15 cellular contexts compared by ENCODE assay signal in the genomic region with DNA sequence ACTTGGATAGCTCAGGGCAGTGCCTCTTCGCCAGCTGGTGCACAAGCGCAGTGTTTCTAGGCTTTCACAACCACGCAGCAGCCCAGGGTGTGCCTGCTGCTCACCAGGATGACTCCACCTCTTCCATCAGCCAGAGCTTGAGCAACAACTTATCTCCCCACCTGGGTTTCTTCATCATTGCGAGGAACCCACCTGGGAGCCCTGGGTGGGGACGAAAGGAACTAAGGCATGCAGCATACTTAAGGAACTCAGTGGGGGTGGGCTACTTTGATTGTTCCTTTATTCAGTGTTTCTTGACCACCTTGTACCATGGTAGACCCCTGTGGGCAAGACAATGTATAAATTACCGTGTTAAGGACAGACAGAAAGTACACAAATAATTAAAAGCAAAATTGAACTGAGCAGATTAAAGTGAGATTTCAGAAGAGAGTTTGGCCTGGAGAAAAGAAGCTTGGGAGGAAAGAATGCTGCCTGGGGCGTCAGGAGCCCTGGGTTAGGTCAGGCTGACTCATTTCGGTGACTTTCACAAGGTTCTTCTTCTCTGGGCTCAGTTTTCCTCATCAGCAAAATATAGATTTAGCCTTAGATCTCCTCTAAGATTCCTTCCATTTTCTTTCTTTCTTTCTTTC. TPM values are rescaled to one million over a fixed set of nuclear protein-coding genes. Genes with fewer than 3 reads are reported as not detected.
DNase-seq lines count a peak whose midpoint lies in the region; ATAC-seq and TF ChIP-seq lines count a peak whose summit lies in the region.
"Had no signal": no experiment of that assay in that cellular context is flagged by ENCODE, and none has a peak within 500 bp of the region (broad histone marks: within the 10 kb centered on the region; RNA-seq: fewer than 3 reads in every experiment).

No MANE protein-coding gene starts in this region.

- peaks cover 4% of the 10 kb centered on the region for H3K36me3 Mint-ChIP-seq in T-helper 17 cell (ENCODE audit: low read depth)

- TF ChIP-seq CTCF in HCT116 (IDR thresholded peaks at IDR 0.05 in 2 of 3, conservative IDR thresholded peaks at IDR 0.05 in 1 of 3; ENCODE audit: borderline replicate concordance in 1 of 3, insufficient read depth in 1 of 3, low read depth in 2 of 3, low read length in 2 of 3), result no peak

- peak overlapping the region; percentile 72 for H3K4me2 ChIP-seq in HCT116 (ENCODE audit: low read length)

- H3K36me3 ChIP-seq in HCT116 (ENCODE audit: control insufficient read depth in 1 of 2, insufficient read depth in 2 of 2, low read length in 2 of 2), result no peaks in the 10 kb centered on the region
- H3K36me3 ChIP-seq: HAP-1 had no signal

- no peak for TF ChIP-seq POLR2A in HCT116 (IDR thresholded peaks at IDR 0.05; ENCODE audit: borderline replicate concordance, extremely low read depth, insufficient read depth, insufficient read length)

- POLR2A ChIA-PET in HCT116 (lab: Charles Lee), result interaction anchor here (0.9 to 5.0 kb wide), 10 partner anchors 9 to 823 kb away, joined by 3 to 63 read pairs (median 4); partner anchors contain the start of genes KRT18 and KRT8

- H3K27me3 Mint-ChIP-seq in T-helper 17 cell, result peaks cover 26% of the 10 kb centered on the region

- TF ChIP-seq RAD21 in HCT116 (IDR thresholded peaks at IDR 0.05; ENCODE audit: low read depth), result no peak

- peaks cover 3% of the 10 kb centered on the region for H3K4me1 Mint-ChIP-seq in T-helper 17 cell

- CTCF ChIA-PET in HCT116 (lab: Charles Lee), result interaction anchor here (1.2 to 6.9 kb wide), 4 partner anchors 9 to 87 kb away, joined by 3 to 35 read pairs (median 9); partner anchors contain the start of gene KRT8

- H3K27me3 ChIP-seq in HCT116 (ENCODE audit: insufficient read depth, low read length) (no peaks in the 10 kb centered on the region), right cardiac atrium (ENCODE audit: control insufficient read depth, insufficient read depth) (no peaks in the 10 kb centered on the region)

- peaks cover 78 to 79% of the 10 kb centered on the region in 2 experiments for H3K4me1 ChIP-seq in HCT116 (ENCODE audit: control insufficient read depth in 1 of 2, insufficient read depth in 2 of 2, low read length in 2 of 2)
- H3K4me1 ChIP-seq in right cardiac atrium (ENCODE audit: control insufficient read depth, insufficient read depth, low read length), result peaks cover 6% of the 10 kb centered on the region

- H3K9me3 ChIP-seq in HCT116 (ENCODE audit: control insufficient read depth in 1 of 2, insufficient read depth in 1 of 2, low read depth in 1 of 2, low read length in 2 of 2) (no peaks in the 10 kb centered on the region), T-helper 17 cell (ENCODE audit: control insufficient read depth, low read length, poor library complexity, severe bottlenecking) (no peaks in the 10 kb centered on the region), right cardiac atrium (ENCODE audit: control insufficient read depth, low read length) (no peaks in the 10 kb centered on the region)
- H3K9me3 ChIP-seq: HAP-1 had no signal

- no peak overlapping the region for H3K4me3 Mint-ChIP-seq in T-helper 17 cell

- H3K79me2 ChIP-seq in HCT116 (ENCODE audit: insufficient read depth, low read length), result no peaks in the 10 kb centered on the region

- H2AFZ ChIP-seq in HCT116 (ENCODE audit: low read depth, low read length, poor library complexity, severe bottlenecking), result peak overlapping the region; percentile 59

- no peak for DNase-seq in HCT116 (ENCODE audit: low read depth, low spot score)
- DNase-seq in T-helper 17 cell, result no peak
- peak; percentile 44 for DNase-seq in fibroblast of peridontal ligament (ENCODE audit: extremely low read depth)
- peak; percentile 24 for DNase-seq in stromal cell of bone marrow (ENCODE audit: low read depth)
- DNase-seq in right cardiac atrium, result no peak
- no peak for DNase-seq in NOMO-1 treated with DMSO at 0.1 percent for 48 hours (lab: John Stamatoyannopoulos, UW; ENCODE audit: unreplicated experiment)
- DNase-seq: DND-41, hypothalamus, NCI-H2029, Right ventricle myocardium superior had no signal

- H3K4me3 ChIP-seq in HCT116 (replicated peaks in 1 of 2; ENCODE audit: low read depth in 1 of 2, low read length in 2 of 2) (peak overlapping the region in 1 of 2 experiments; percentile 33; a peak in 2 of 4 replicates), right cardiac atrium (ENCODE audit: low read length) (no peak overlapping the region)
- H3K4me3 ChIP-seq: HAP-1 had no signal

- no peaks in the 10 kb centered on the region for H4K20me1 ChIP-seq in HCT116 (ENCODE audit: insufficient read depth)

- peak overlapping the region; percentile 57 for H3K9ac ChIP-seq in HCT116 (ENCODE audit: low read length)

- no TSS peak for BruUV-seq in HCT116 (replicated peaks; lab: Mats Ljungman, UMichigan)

- ATAC-seq in HCT116 (peak; percentile 58), T-helper 17 cell (no peak), right cardiac atrium (no peak), HG02870 (IDR thresholded peaks at IDR 0.05; ENCODE audit: unreplicated experiment) (no peak), HG02981 (IDR thresholded peaks at IDR 0.05; ENCODE audit: unreplicated experiment) (no peak)

- H3K27ac Mint-ChIP-seq in T-helper 17 cell, result peak overlapping the region; percentile 62

- RAD21 ChIA-PET in HCT116 (lab: Charles Lee; ENCODE audit: low non-redundant PET in 1 of 2, low total read pairs in 2 of 2, uncharacterized antibody in 2 of 2, unreplicated experiment in 2 of 2), result interaction anchor here (0.5 to 1.5 kb wide), 4 partner anchors 15 to 87 kb away, joined by 3 to 5 read pairs (median 4); no protein-coding TSS in a partner anchor

- peak overlapping the region; percentile 81 for H3K27ac ChIP-seq in HCT116 (ENCODE audit: low read depth, low read length)
- H3K27ac ChIP-seq in right cardiac atrium (ENCODE audit: low read length), result no peak overlapping the region
- H3K27ac ChIP-seq: HL-60 had no signal

- intact Hi-C loops in HCT116 (cut with micrococcal nuclease) (no loop called here), right cardiac atrium (cut with DNase I) (loop anchor here in 2 of 4 donors (5.0 to 10.0 kb wide), 2 partner anchors 80 to 817 kb away; no protein-coding TSS in a partner anchor)

- 85% methylated on average over 8 of the region's 8 CpGs for WGBS in right cardiac atrium

- H3K9me2 ChIP-seq in HCT116 (ENCODE audit: insufficient read depth), result no peaks in the 10 kb centered on the region

TF ChIP-seq in HCT116, 20 proteins besides CTCF, POLR2A, EP300 and RAD21:
- TF ChIP-seq POLR2AphosphoS5 (IDR thresholded peaks at IDR 0.05; ENCODE audit: low read depth, low read length) (peak; percentile 33), JUND (IDR thresholded peaks at IDR 0.05) (no peak)

RNA-seq across cellular contexts. Expression of gene KRT18, which starts 22.9 kb away (rescaled TPM):
- total RNA-seq in HCT116 (2021; ENCODE audit: unreplicated experiment), result 1,229 TPM
- polyA plus RNA-seq in HCT116 (2012), result 1,596 and 1,648 TPM in 2 replicates
- total RNA-seq in T-helper 17 cell, result 1 to 10 TPM; 1.8 to 3.2 TPM
- total RNA-seq in right cardiac atrium, result 10 to 100 TPM; 17.9 to 44.4 (median 31.7) TPM
- 46.7 TPM for polyA plus RNA-seq in right cardiac atrium
- total RNA-seq: myocyte had no signal

RNA-seq across cellular contexts. Expression of gene EIF4B, which starts 34.4 kb away (rescaled TPM):
- total RNA-seq in HCT116 (2021; ENCODE audit: unreplicated experiment) (809 TPM), T-helper 17 cell (100 to 1,000 TPM; 635 to 667 TPM), right cardiac atrium (100 to 1,000 TPM; 391 to 552 (median 433) TPM)
- 589 and 640 TPM in 2 replicates for polyA plus RNA-seq in HCT116 (2012)
- polyA plus RNA-seq in right cardiac atrium, result 65.5 TPM

Comparison
In these comparisons a context has a peak if more than half of its experiments do, and no peak if none do; other contexts are left out.
1. DNase-seq: peak in fibroblast of peridontal ligament (single experiment) and stromal cell of bone marrow (single experiment); none in HCT116 (single experiment), T-helper 17 cell (0 of 3), right cardiac atrium (0 of 3) and NOMO-1 treated with DMSO at 0.1 percent for 48 hours (single experiment).
2. RNA of gene KRT18, which starts 22.9 kb away (total RNA-seq): 1,229 TPM in HCT116 (single experiment); 17.9 to 44.4 TPM in right cardiac atrium and 1.8 to 3.2 TPM in T-helper 17 cell; every median in the first group is over 10 times any median in the second.